ENCODE assay signal across 23 cellular contexts in the genomic region with DNA sequence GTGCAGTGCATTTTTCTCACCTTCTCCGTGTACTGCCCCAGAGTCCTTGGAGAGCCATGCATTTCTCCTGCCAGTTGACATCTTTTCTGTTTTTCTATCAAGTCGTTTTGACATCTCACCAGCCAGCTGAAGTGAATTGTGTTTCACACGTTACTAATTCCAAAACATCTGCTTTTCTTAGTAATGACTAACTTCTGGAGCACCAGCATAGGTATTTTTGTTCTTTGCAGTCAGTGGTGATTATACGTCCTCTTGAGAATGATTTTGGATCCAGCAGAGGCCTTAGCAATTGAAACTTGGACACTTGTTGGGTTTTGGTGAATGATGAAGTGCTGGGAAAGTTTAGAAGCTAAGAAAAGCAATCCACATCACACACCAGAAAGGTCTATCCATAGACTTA.
"Had no signal": no experiment of that assay in that cellular context is flagged by ENCODE, and none has a peak within 500 bp of the region (broad histone marks: within the 10 kb centered on the region; RNA-seq: fewer than 3 reads in every experiment).

No MANE protein-coding gene starts in this region.

- DNase-seq: heart right ventricle; islet precursor cell; left cardiac atrium; lower lobe of right lung; mammary epithelial cell; midbrain; mucosa of descending colon; naive thymus-derived CD4-positive, alpha-beta T cell; occipital lobe; psoas muscle; right lobe of liver; stimulated activated CD4-positive, alpha-beta T cell treated with anti-CD3 and anti-CD28 coated beads, Interleukin-1b, Interleukin-23, amount 100 ng/mL, for 48 hours; stimulated activated CD4-positive, alpha-beta T cell treated with anti-CD3 and anti-CD28 coated beads, Interleukin-2, amount 100 ng/mL, for 48 hours; stimulated activated CD4-positive, alpha-beta T cell treated with anti-CD3 and anti-CD28 coated beads, Interleukin-4, amount 100 ng/mL, for 4 hours; stimulated activated CD8-positive, alpha-beta memory T cell treated with anti-CD3 and anti-CD28 coated beads, Interleukin-4, amount 100 ng/mL, for 48 hours; stimulated activated naive B cell treated with anti-CD40 and anti-IgM and Interleukin-4, amounts not matched to agents 10 μg/mL and 1 μg/mL and 100 μg/mL, for 72 hours; stimulated activated naive CD8-positive, alpha-beta T cell treated with anti-CD3 and anti-CD28 coated beads, Interleukin-15, Interleukin-2, amounts not matched to agents 100 U/mL and 50 U/mL, for 24 hours; stomach; tibial artery; trophoblast cell; upper lobe of right lung had no signal

- H3K9me3 Mint-ChIP-seq: naive thymus-derived CD4-positive, alpha-beta T cell; natural killer cell treated with Interleukin-12 subunit alpha and Interleukin-12 subunit beta and Interleukin-15 and Interleukin-18, amount 100 ng/mL, for 72 hours; neural progenitor cell had no signal

- H3K27me3 Mint-ChIP-seq: naive thymus-derived CD4-positive, alpha-beta T cell; natural killer cell treated with Interleukin-12 subunit alpha and Interleukin-12 subunit beta and Interleukin-15 and Interleukin-18, amount 100 ng/mL, for 72 hours; stimulated activated naive B cell treated with anti-CD40 and anti-IgM and Interleukin-4, amounts not matched to agents 10 μg/mL and 1 μg/mL and 100 μg/mL, for 72 hours had no signal

- ATAC-seq: heart right ventricle; left cardiac atrium; lower lobe of right lung; naive thymus-derived CD4-positive, alpha-beta T cell; psoas muscle; stimulated activated naive B cell treated with anti-CD40 and anti-IgM and Interleukin-4, amounts not matched to agents 10 μg/mL and 1 μg/mL and 100 μg/mL, for 72 hours; stimulated activated naive CD8-positive, alpha-beta T cell treated with anti-CD3 and anti-CD28 coated beads, Interleukin-15, Interleukin-2, amounts not matched to agents 100 U/mL and 50 U/mL, for 24 hours; upper lobe of right lung had no signal

- H3K4me3 Mint-ChIP-seq: naive thymus-derived CD4-positive, alpha-beta T cell; natural killer cell treated with Interleukin-12 subunit alpha and Interleukin-12 subunit beta and Interleukin-15 and Interleukin-18, amount 100 ng/mL, for 72 hours; neural progenitor cell; stimulated activated naive B cell treated with anti-CD40 and anti-IgM and Interleukin-4, amounts not matched to agents 10 μg/mL and 1 μg/mL and 100 μg/mL, for 72 hours had no signal

- H3K27ac Mint-ChIP-seq: natural killer cell treated with Interleukin-12 subunit alpha and Interleukin-12 subunit beta and Interleukin-15 and Interleukin-18, amount 100 ng/mL, for 72 hours; neural progenitor cell; stimulated activated naive B cell treated with anti-CD40 and anti-IgM and Interleukin-4, amounts not matched to agents 10 μg/mL and 1 μg/mL and 100 μg/mL, for 72 hours had no signal
